8 cellular contexts compared by ENCODE assay signal in the genomic region with DNA sequence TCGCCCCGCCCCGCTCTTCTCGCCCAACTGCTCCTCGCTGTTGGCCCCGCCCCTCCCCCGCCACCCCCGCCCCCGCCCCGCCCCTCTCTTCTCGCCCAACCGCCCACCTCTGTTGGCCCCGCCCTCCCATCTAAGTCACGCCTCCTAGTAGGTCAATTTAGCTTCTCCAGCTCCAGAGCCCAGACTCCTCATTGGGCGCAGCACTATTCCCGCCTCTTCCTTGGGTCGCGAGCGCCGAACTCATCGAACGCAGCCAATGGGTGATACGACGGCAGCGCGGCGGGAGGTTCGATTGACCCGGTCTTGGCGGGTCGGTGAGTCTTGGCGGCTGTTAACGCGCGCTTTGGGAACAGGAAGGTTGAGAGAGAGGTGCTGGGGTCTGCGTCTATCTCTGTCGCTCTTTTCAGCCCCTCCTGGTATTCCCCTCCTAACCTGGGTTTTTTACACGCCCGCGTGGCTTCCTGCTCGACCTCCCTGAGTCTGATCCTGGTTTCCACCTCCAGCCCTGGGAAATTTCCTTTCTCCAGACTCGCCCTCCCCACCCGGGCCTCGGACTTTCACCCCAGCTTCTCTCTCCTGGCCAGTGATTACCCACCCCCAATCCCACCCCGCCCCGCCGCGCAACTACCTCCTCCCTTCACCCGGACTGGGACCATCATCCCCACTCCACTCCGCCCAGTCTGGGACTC. TPM values are rescaled to one million over a fixed set of nuclear protein-coding genes. Genes with fewer than 3 reads are reported as not detected.
A peak's percentile ranks its signal among the peaks of the same experiment; 100 is the strongest.
DNase-seq lines count a peak whose midpoint lies in the region; ATAC-seq and TF ChIP-seq lines count a peak whose summit lies in the region.

A gene (plus strand): TSS at position 331 of the 689 bp plus-strand sequence. CDS start 643 bp downstream, outside the sequence.

- no peaks in the 10 kb centered on the region for H3K27me3 Mint-ChIP-seq in activated naive CD4-positive, alpha-beta T cell treated with anti-CD3 and anti-CD28 coated beads for 36 hours (ENCODE audit: low read depth)

- H3K4me3 Mint-ChIP-seq in activated naive CD4-positive, alpha-beta T cell treated with anti-CD3 and anti-CD28 coated beads for 36 hours = peak within 1 kb of the TSS; percentile 99

- H3K4me3 ChIP-seq in GM06990 (replicated peaks; ENCODE audit: low read depth, low read length) = peak within 1 kb of the TSS; percentile 86
- H3K4me3 ChIP-seq in SK-N-MC = peak within 1 kb of the TSS; percentile 96
- peak within 1 kb of the TSS; percentile 67 for H3K4me3 ChIP-seq in suprapubic skin

- no peaks in the 10 kb centered on the region for H3K27me3 ChIP-seq in GM06990 (replicated peaks; ENCODE audit: control insufficient read depth, insufficient read depth, low read length)
- no peaks in the 10 kb centered on the region for H3K27me3 ChIP-seq in suprapubic skin

- peaks cover 24% of the 10 kb centered on the region for H3K4me1 ChIP-seq in suprapubic skin

- peaks cover 9% of the 10 kb centered on the region for H3K36me3 ChIP-seq in GM06990 (ENCODE audit: control insufficient read depth, insufficient read depth, low read length)
- H3K36me3 ChIP-seq in SK-N-MC (ENCODE audit: insufficient read depth, low read length) = peaks cover 27% of the 10 kb centered on the region
- no peaks in the 10 kb centered on the region for H3K36me3 ChIP-seq in suprapubic skin

- intact Hi-C loops in activated naive CD4-positive, alpha-beta T cell treated with anti-CD3 and anti-CD28 coated beads for 36 hours (cut with micrococcal nuclease) = loop anchor here (1.0 to 10.0 kb wide), 9 partner anchors 40 to 909 kb away; a partner anchor contains a TSS

- peak; percentile 96 for DNase-seq in GM06990 (ENCODE audit: extremely low read depth, insufficient read length)
- peak; percentile 93 for DNase-seq in NCI-H1048 (lab: John Stamatoyannopoulos, UW)
- DNase-seq in SK-N-MC (ENCODE audit: low read depth, low spot score) = peak; percentile 96
- peak; percentile 99 for DNase-seq in activated naive CD4-positive, alpha-beta T cell treated with anti-CD3 and anti-CD28 coated beads for 36 hours
- DNase-seq in germinal center (ENCODE audit: low spot score) = peak; percentile 98
- peak; percentile 71 to 99 (median 94) for DNase-seq in nucleus accumbens (lab: John Stamatoyannopoulos, UW)
- peak; percentile 98 for DNase-seq in suprapubic skin (ENCODE audit: low spot score in 2 of 2)

- peak; percentile 86 for ATAC-seq in HG02571 (IDR thresholded peaks at IDR 0.05; ENCODE audit: unreplicated experiment)

- WGBS in suprapubic skin = under 1% methylated on average over 45 of the region's 50 CpGs

- H3K36me3 Mint-ChIP-seq in activated naive CD4-positive, alpha-beta T cell treated with anti-CD3 and anti-CD28 coated beads for 36 hours (ENCODE audit: low read depth) = peaks cover 40% of the 10 kb centered on the region

- no peak for TF ChIP-seq POLR2A in suprapubic skin (IDR thresholded peaks at IDR 0.05)

- peak within 1 kb of the TSS; percentile 82 for H3K9ac ChIP-seq in SK-N-MC (ENCODE audit: insufficient read length)

- H3K4me1 Mint-ChIP-seq in activated naive CD4-positive, alpha-beta T cell treated with anti-CD3 and anti-CD28 coated beads for 36 hours (ENCODE audit: low read depth) = peaks cover 23% of the 10 kb centered on the region

- H3K27ac Mint-ChIP-seq in activated naive CD4-positive, alpha-beta T cell treated with anti-CD3 and anti-CD28 coated beads for 36 hours = peak within 1 kb of the TSS; percentile 92

- no peak for TF ChIP-seq CTCF in GM06990 (IDR thresholded peaks at IDR 0.05; ENCODE audit: insufficient read depth, low read length, poor library complexity, severe bottlenecking)
- TF ChIP-seq CTCF in suprapubic skin (IDR thresholded peaks at IDR 0.05) = no peak

- H3K27ac ChIP-seq in SK-N-MC (peak within 1 kb of the TSS; percentile 60; the same call in 1 of the 2 replicates), suprapubic skin (peak within 1 kb of the TSS; percentile 54)

- no peaks in the 10 kb centered on the region for H3K9me3 ChIP-seq in SK-N-MC (ENCODE audit: low read depth, low read length)
- no peaks in the 10 kb centered on the region for H3K9me3 ChIP-seq in suprapubic skin

- CTCF ChIA-PET in activated naive CD4-positive, alpha-beta T cell treated with anti-CD3 and anti-CD28 coated beads for 36 hours (lab: Charles Lee) = interaction anchor here (0.6 to 1.8 kb wide), 6 partner anchors 24 to 1211 kb away, joined by 3 to 12 read pairs (median 3); a partner anchor contains a TSS

- no peaks in the 10 kb centered on the region for H3K9me3 Mint-ChIP-seq in activated naive CD4-positive, alpha-beta T cell treated with anti-CD3 and anti-CD28 coated beads for 36 hours

- TF ChIP-seq EP300 in suprapubic skin (IDR thresholded peaks at IDR 0.05) = no peak

RNA-seq across cellular contexts. Expression of the gene that starts here (rescaled TPM):
- total RNA-seq in activated naive CD4-positive, alpha-beta T cell treated with anti-CD3 and anti-CD28 coated beads for 36 hours = 10 to 100 TPM; 83.9 to 88.0 TPM
- total RNA-seq in suprapubic skin = 1 to 10 TPM; 1.1 to 6.1 (median 2.1) TPM

Comparison
In these comparisons a context has a peak if more than half of its experiments do, and no peak if none do; other contexts are left out.
1. Peak in every context shown above with its lines: DNase-seq, ATAC-seq, H3K4me3 ChIP-seq and H3K27ac ChIP-seq.
2. RNA of the gene that starts here (total RNA-seq): 83.9 to 88.0 TPM in activated naive CD4-positive, alpha-beta T cell treated with anti-CD3 and anti-CD28 coated beads for 36 hours; 1.1 to 6.1 TPM in suprapubic skin; every median in the first group is over 10 times any median in the second.